Comparison of ENCODE assay signal across 9 cellular contexts in genomic region chr11:111937461-111937769, GRCh38. TPM values are rescaled to one million over a fixed set of nuclear protein-coding genes. Genes with fewer than 3 reads are reported as not detected.
A peak's percentile ranks its signal among the peaks of the same experiment; 100 is the strongest.
DNase-seq lines count a peak whose midpoint lies in the region; ATAC-seq and TF ChIP-seq lines count a peak whose summit lies in the region.
"Had no signal": no experiment of that assay in that cellular context is flagged by ENCODE, and none has a peak within 500 bp of the region (broad histone marks: within the 10 kb centered on the region; RNA-seq: fewer than 3 reads in every experiment).

No MANE protein-coding gene starts in this region.

- H2BK5ac ChIP-seq in mesendoderm (ENCODE audit: low read length) = peak overlapping the region; percentile 11

- intact Hi-C loops in activated naive CD4-positive, alpha-beta T cell treated with anti-CD3 and anti-CD28 coated beads for 36 hours (cut with micrococcal nuclease) = loop anchor here (10.0 kb wide), 2 partner anchors 563 to 1593 kb away; partner anchors contain the start of gene POU2AF1
- intact Hi-C loops in MCF 10A (cut with micrococcal nuclease) (no loop called here), transverse colon (cut with DNase I; ENCODE audit: low total_unique reads) (loop anchor here (5.0 kb wide), 1 partner anchor 40 kb away; no protein-coding TSS in a partner anchor)

- H4K8ac ChIP-seq in mesendoderm (ENCODE audit: low read depth, low read length) = no peak overlapping the region

- peak overlapping the region; percentile 65 for H3K9ac ChIP-seq in mesendoderm (ENCODE audit: low read length)

- H3K36me3 Mint-ChIP-seq in activated naive CD4-positive, alpha-beta T cell treated with anti-CD3 and anti-CD28 coated beads for 36 hours (ENCODE audit: low read depth) = no peaks in the 10 kb centered on the region
- peaks cover 4 to 10% of the 10 kb centered on the region in 2 donors for H3K36me3 Mint-ChIP-seq in activated naive CD4-positive, alpha-beta T cell treated with anti-CD3 and anti-CD28 coated beads, Interleukin-2, amount 50 U/mL, for 72 hours
- no peaks in the 10 kb centered on the region for H3K36me3 Mint-ChIP-seq in MCF 10A (ENCODE audit: insufficient read depth, unreplicated experiment)

- H3K56ac ChIP-seq in mesendoderm (ENCODE audit: low read length) = peak overlapping the region; percentile 87

- peaks cover 3% of the 10 kb centered on the region for H3K79me1 ChIP-seq in mesendoderm (ENCODE audit: low read length)

- TF ChIP-seq POLR2A in transverse colon (IDR thresholded peaks at IDR 0.05) = no peak

- no peaks in the 10 kb centered on the region for H3K27me3 ChIP-seq in mesendoderm (ENCODE audit: insufficient read depth, low read length, poor library complexity)
- no peaks in the 10 kb centered on the region for H3K27me3 ChIP-seq in transverse colon

- H2BK15ac ChIP-seq in mesendoderm (replicated peaks; ENCODE audit: low read depth) = no peak overlapping the region

- H2AK5ac ChIP-seq in mesendoderm (ENCODE audit: low read length) = no peak overlapping the region

- H3K4ac ChIP-seq in mesendoderm (ENCODE audit: low read depth, low read length) = no peak overlapping the region

- no CpG with 5 or more reads among the region's 9 CpGs for WGBS in mesendoderm (ENCODE audit: extremely low coverage, insufficient coverage, low lambda C conversion rate)
- WGBS in transverse colon (ENCODE audit: low coverage in 1 of 2), 2 donors = 14% methylated on average over 9 of the region's 9 CpGs; no CpG with 5 or more reads in 1 of the 2 donors

- BruUV-seq in MCF 10A (replicated peaks; lab: Mats Ljungman, UMichigan) = no TSS peak

- H3K9me3 ChIP-seq in transverse colon = no peaks in the 10 kb centered on the region

- H3K27ac Mint-ChIP-seq in activated naive CD4-positive, alpha-beta T cell treated with anti-CD3 and anti-CD28 coated beads for 36 hours = peak overlapping the region; percentile 84
- H3K27ac Mint-ChIP-seq in activated naive CD4-positive, alpha-beta T cell treated with anti-CD3 and anti-CD28 coated beads, Interleukin-2, amount 50 U/mL, for 72 hours = peak overlapping the region in 1 of 2 donors; percentile 88
- peak overlapping the region; percentile 8 for H3K27ac Mint-ChIP-seq in MCF 10A (ENCODE audit: low read depth, unreplicated experiment)

- H2BK120ac ChIP-seq in mesendoderm (ENCODE audit: low read depth, low read length) = no peak overlapping the region

- POLR2A ChIA-PET in MCF 10A (lab: Yijun Ruan, JAX) = interaction anchor here (1.2 to 21.8 kb wide), 7 partner anchors 10 to 149 kb away, joined by 3 to 513 read pairs (median 17); partner anchors contain the start of genes SDHD and TIMM8B

- no peak for ATAC-seq in activated naive CD4-positive, alpha-beta T cell treated with anti-CD3 and anti-CD28 coated beads, Interleukin-2, amount 50 U/mL, for 72 hours
- ATAC-seq in HG02798 (IDR thresholded peaks at IDR 0.05; ENCODE audit: poor library complexity, unreplicated experiment) = no peak

- no peaks in the 10 kb centered on the region for H3K27me3 Mint-ChIP-seq in activated naive CD4-positive, alpha-beta T cell treated with anti-CD3 and anti-CD28 coated beads for 36 hours (ENCODE audit: low read depth)
- no peaks in the 10 kb centered on the region for H3K27me3 Mint-ChIP-seq in MCF 10A (ENCODE audit: insufficient read depth, unreplicated experiment)

- no peak for TF ChIP-seq EP300 in transverse colon (IDR thresholded peaks at IDR 0.05; ENCODE audit: low read depth)

- peak overlapping the region; percentile 76 for H3K4me3 Mint-ChIP-seq in activated naive CD4-positive, alpha-beta T cell treated with anti-CD3 and anti-CD28 coated beads for 36 hours
- H3K4me3 Mint-ChIP-seq in MCF 10A (ENCODE audit: unreplicated experiment) = peak overlapping the region; percentile 71

- no peaks in the 10 kb centered on the region for H3K9me3 Mint-ChIP-seq in activated naive CD4-positive, alpha-beta T cell treated with anti-CD3 and anti-CD28 coated beads for 36 hours
- H3K9me3 Mint-ChIP-seq in activated naive CD4-positive, alpha-beta T cell treated with anti-CD3 and anti-CD28 coated beads, Interleukin-2, amount 50 U/mL, for 72 hours = no peaks in the 10 kb centered on the region
- no peaks in the 10 kb centered on the region for H3K9me3 Mint-ChIP-seq in MCF 10A (ENCODE audit: unreplicated experiment)

- no peaks in the 10 kb centered on the region for H3K79me2 ChIP-seq in mesendoderm (ENCODE audit: control insufficient read depth, insufficient read depth, low read length)

- no peak for DNase-seq in activated naive CD4-positive, alpha-beta T cell treated with anti-CD3 and anti-CD28 coated beads for 36 hours
- no peak for DNase-seq in activated naive CD4-positive, alpha-beta T cell treated with anti-CD3 and anti-CD28 coated beads, Interleukin-2, amount 50 U/mL, for 72 hours (ENCODE audit: low spot score in 2 of 2)
- DNase-seq in MCF 10A (ENCODE audit: unreplicated experiment) = no peak
- DNase-seq in mesendoderm = no peak
- DNase-seq in transverse colon = no peak
- no peak for DNase-seq in NCI-H1105 (lab: John Stamatoyannopoulos, UW)
- no peak for DNase-seq in GM19238 (ENCODE audit: insufficient read length, low spot score)

- no peak overlapping the region for H3K23ac ChIP-seq in mesendoderm (ENCODE audit: low read length)

- peak overlapping the region; percentile 25 for H3K18ac ChIP-seq in mesendoderm (ENCODE audit: low read length)

- H3K27ac ChIP-seq in mesendoderm (ENCODE audit: low read depth, low read length) (peak overlapping the region; percentile 69), transverse colon (peak overlapping the region; percentile 78 to 90 (median 83))

- H3K4me2 ChIP-seq in mesendoderm (ENCODE audit: low read length) = peak overlapping the region; percentile 47

- in situ Hi-C loops in transverse colon (cut with MboI; ENCODE audit: low pct_ligation_motif_present in 1 of 4, low pct_unique_long_range_greater_than_20kb in 1 of 4, low sequenced_read_pairs in 3 of 4) = loop anchor here in 1 of 4 donors (10.0 kb wide), 2 partner anchors 47 to 137 kb away; partner anchors contain the start of genes NKAPD1 and PIH1D2

- CTCF ChIA-PET in activated naive CD4-positive, alpha-beta T cell treated with anti-CD3 and anti-CD28 coated beads for 36 hours (lab: Charles Lee) = interaction anchor here (0.9 to 9.2 kb wide), 5 partner anchors 8 to 238 kb away, joined by 3 to 53 read pairs (median 7); partner anchors contain the start of gene BCO2
- CTCF ChIA-PET in MCF 10A (lab: Yijun Ruan, JAX) = interaction anchor here (0.7 to 21.3 kb wide), 5 partner anchors 24 to 1938 kb away, joined by 3 to 564 read pairs (median 6); no protein-coding TSS in a partner anchor

- peaks cover 49% of the 10 kb centered on the region for H3K4me1 Mint-ChIP-seq in activated naive CD4-positive, alpha-beta T cell treated with anti-CD3 and anti-CD28 coated beads for 36 hours (ENCODE audit: low read depth)
- H3K4me1 Mint-ChIP-seq in MCF 10A (ENCODE audit: insufficient read depth, unreplicated experiment) = peaks cover 64% of the 10 kb centered on the region

- H3K36me3 ChIP-seq in mesendoderm (ENCODE audit: control insufficient read depth, insufficient read depth, low read length) (no peaks in the 10 kb centered on the region), transverse colon (no peaks in the 10 kb centered on the region)

- no peak overlapping the region for H4K5ac ChIP-seq in mesendoderm (ENCODE audit: low read length)

- H3K4me3 ChIP-seq in mesendoderm (ENCODE audit: low read length) (peak overlapping the region; percentile 38), transverse colon (peak overlapping the region; percentile 58 to 75 (median 72))

- H3K4me1 ChIP-seq in mesendoderm (ENCODE audit: control insufficient read depth, low read depth, low read length) = peaks cover 9% of the 10 kb centered on the region
- H3K4me1 ChIP-seq in transverse colon = peaks cover 10 to 43% (median 29%) of the 10 kb centered on the region in 4 donors

- TF ChIP-seq CTCF in MCF 10A (IDR thresholded peaks at IDR 0.05; ENCODE audit: unreplicated experiment) = no peak
- TF ChIP-seq CTCF in transverse colon (IDR thresholded peaks at IDR 0.05) = no peak

RNA-seq across cellular contexts. Expression of gene DIXDC1, which starts 0.3 kb away (rescaled TPM):
- total RNA-seq in activated naive CD4-positive, alpha-beta T cell treated with anti-CD3 and anti-CD28 coated beads for 36 hours = 1 to 10 TPM; 3.5 to 4.3 TPM
- total RNA-seq in activated naive CD4-positive, alpha-beta T cell treated with anti-CD3 and anti-CD28 coated beads, Interleukin-2, amount 50 U/mL, for 72 hours = 10 to 100 TPM in 1 of 2 donors, 1 to 10 TPM in 1; 5.6 to 30.2 TPM
- total RNA-seq in MCF 10A (2022) (21.0 and 47.3 TPM in 2 replicates), transverse colon (100 to 1,000 TPM in 1 of 4 donors, 10 to 100 TPM in 3; 21.8 to 115 (median 35.0) TPM)
- polyA plus RNA-seq in mesendoderm (2013, experiment 1 of 2) = 3.7 TPM
- polyA plus RNA-seq in mesendoderm (2013, experiment 2 of 2) = 3.9 TPM

RNA-seq across cellular contexts. Expression of gene C11orf52, which starts 18.7 kb away (rescaled TPM):
- total RNA-seq in activated naive CD4-positive, alpha-beta T cell treated with anti-CD3 and anti-CD28 coated beads for 36 hours = not detected
- total RNA-seq in activated naive CD4-positive, alpha-beta T cell treated with anti-CD3 and anti-CD28 coated beads, Interleukin-2, amount 50 U/mL, for 72 hours = not detected
- total RNA-seq in MCF 10A (2022) = 1.3 and 2.0 TPM in 2 replicates
- polyA plus RNA-seq in mesendoderm (2013, experiment 1 of 2) = 1.3 TPM
- polyA plus RNA-seq in mesendoderm (2013, experiment 2 of 2) = 1.5 TPM
- 10 to 100 TPM in 1 of 4 donors, 1 to 10 TPM in 2, not detected in 1; 3.0 to 11.1 (median 9.1) TPM for total RNA-seq in transverse colon
- total RNA-seq: M059J had no signal

RNA-seq across cellular contexts. Expression of gene HSPB2, which starts 24.9 kb away (rescaled TPM):
- total RNA-seq in activated naive CD4-positive, alpha-beta T cell treated with anti-CD3 and anti-CD28 coated beads for 36 hours = not detected
- not detected for total RNA-seq in activated naive CD4-positive, alpha-beta T cell treated with anti-CD3 and anti-CD28 coated beads, Interleukin-2, amount 50 U/mL, for 72 hours
- total RNA-seq in MCF 10A (2022) (0.23 TPM in 1 of 2 replicates, not detected in the other), transverse colon (1 to 10 TPM in 1 of 4 donors, not detected in 3; 1.3 TPM)
- polyA plus RNA-seq in mesendoderm (2013, experiment 1 of 2) = 0.56 TPM
- 0.53 TPM for polyA plus RNA-seq in mesendoderm (2013, experiment 2 of 2)
- total RNA-seq: M059J had no signal

RNA-seq across cellular contexts. Expression of gene CRYAB, which starts 25.8 kb away (rescaled TPM):
- total RNA-seq in activated naive CD4-positive, alpha-beta T cell treated with anti-CD3 and anti-CD28 coated beads for 36 hours = not detected
- total RNA-seq in activated naive CD4-positive, alpha-beta T cell treated with anti-CD3 and anti-CD28 coated beads, Interleukin-2, amount 50 U/mL, for 72 hours = not detected
- total RNA-seq in MCF 10A (2022) (1.2 and 2.5 TPM in 2 replicates), transverse colon (100 to 1,000 TPM in 1 of 4 donors, 10 to 100 TPM in 3; 38.0 to 112 (median 68.2) TPM)
- 3.4 TPM for polyA plus RNA-seq in mesendoderm (2013, experiment 1 of 2)
- polyA plus RNA-seq in mesendoderm (2013, experiment 2 of 2) = 4.2 TPM

RNA-seq across cellular contexts. Expression of gene CFAP68, which starts 58.1 kb away (rescaled TPM):
- total RNA-seq in activated naive CD4-positive, alpha-beta T cell treated with anti-CD3 and anti-CD28 coated beads for 36 hours = 10 to 100 TPM; 31.5 to 33.2 TPM
- 10 to 100 TPM; 30.8 to 35.7 TPM for total RNA-seq in activated naive CD4-positive, alpha-beta T cell treated with anti-CD3 and anti-CD28 coated beads, Interleukin-2, amount 50 U/mL, for 72 hours
- 33.6 and 38.3 TPM in 2 replicates for total RNA-seq in MCF 10A (2022)
- polyA plus RNA-seq in mesendoderm (2013, experiment 1 of 2) = 22.5 TPM
- 24.1 TPM for polyA plus RNA-seq in mesendoderm (2013, experiment 2 of 2)
- 10 to 100 TPM in 2 of 4 donors, under 1 TPM in 1, not detected in 1; 0.20 to 19.8 (median 18.8) TPM for total RNA-seq in transverse colon
